13 cellular contexts compared by ENCODE assay signal in the genomic region with DNA sequence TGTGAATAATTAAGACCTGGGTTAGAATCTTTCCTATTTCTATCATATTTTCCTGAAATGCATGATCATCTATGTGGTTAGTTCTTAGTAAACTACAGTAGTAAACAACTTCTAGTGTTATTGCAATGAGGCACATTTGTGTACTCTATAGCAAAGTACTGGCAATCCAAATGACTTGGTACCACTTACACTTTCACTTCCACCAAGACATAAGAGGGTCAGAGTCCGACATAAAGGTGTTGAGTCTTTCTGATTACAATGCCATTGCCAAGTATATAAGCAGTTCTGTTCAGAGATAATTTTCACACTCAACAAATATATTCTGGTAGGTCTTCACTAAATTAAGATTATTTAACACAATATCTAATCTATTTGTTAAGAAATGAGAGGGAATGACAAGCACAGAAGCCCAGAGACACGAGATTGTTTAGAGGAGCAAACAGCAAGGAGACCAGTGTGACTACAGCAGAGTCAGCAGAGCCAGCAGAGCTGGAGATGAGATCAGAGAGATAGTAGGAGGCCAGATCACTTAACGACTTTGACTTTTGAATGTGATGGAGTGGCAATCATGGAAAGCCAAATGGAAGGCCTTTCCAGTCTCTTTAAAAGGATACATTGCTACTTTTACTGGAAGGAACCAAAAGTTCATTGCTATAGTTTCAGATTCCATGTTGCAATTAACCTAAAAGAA. TPM values are rescaled to one million over a fixed set of nuclear protein-coding genes. Genes with fewer than 3 reads are reported as not detected.
DNase-seq lines count a peak whose midpoint lies in the region; ATAC-seq lines count a peak whose summit lies in the region.
"Had no signal": no experiment of that assay in that cellular context is flagged by ENCODE, and none has a peak within 500 bp of the region (broad histone marks: within the 10 kb centered on the region; RNA-seq: fewer than 3 reads in every experiment).

No MANE protein-coding gene starts in this region.

- intact Hi-C loops in activated T-helper 2 cell treated with anti-CD3 and anti-CD28 coated beads, Interferon-gamma antibody, Interleukin-2, Interleukin-4, amounts not matched to agents 10 μg/mL and 5 μg/mL and 100 μg/mL, durations not matched to agents 14 hours and 24 hours and 36 hours (cut with micrococcal nuclease), result no loop called here

- H3K4me3 Mint-ChIP-seq in stimulated activated naive CD8-positive, alpha-beta T cell treated with anti-CD3 and anti-CD28 coated beads, Interleukin-15, Interleukin-2, amounts not matched to agents 100 ng/mL and 50 ng/mL, for 24 hours, result no peak overlapping the region
- H3K4me3 Mint-ChIP-seq in stimulated activated naive CD8-positive, alpha-beta T cell treated with anti-CD3 and anti-CD28 coated beads, Interleukin-15, amount 100 ng/mL, for 72 hours, result no peak overlapping the region
- no peak overlapping the region for H3K4me3 Mint-ChIP-seq in activated T-helper 2 cell treated with anti-CD3 and anti-CD28 coated beads, Interferon-gamma antibody, Interleukin-2, Interleukin-4, amounts not matched to agents 10 μg/mL and 5 μg/mL and 100 μg/mL, durations not matched to agents 14 hours and 24 hours and 36 hours (ENCODE audit: low read depth)

- no peaks in the 10 kb centered on the region for H3K9me3 Mint-ChIP-seq in stimulated activated naive CD8-positive, alpha-beta T cell treated with anti-CD3 and anti-CD28 coated beads, Interleukin-15, Interleukin-2, amounts not matched to agents 100 ng/mL and 50 ng/mL, for 24 hours
- peaks cover 0 to 7% of the 10 kb centered on the region in 2 donors for H3K9me3 Mint-ChIP-seq in stimulated activated naive CD8-positive, alpha-beta T cell treated with anti-CD3 and anti-CD28 coated beads, Interleukin-15, amount 100 ng/mL, for 72 hours
- no peaks in the 10 kb centered on the region for H3K9me3 Mint-ChIP-seq in activated T-helper 2 cell treated with anti-CD3 and anti-CD28 coated beads, Interferon-gamma antibody, Interleukin-2, Interleukin-4, amounts not matched to agents 10 μg/mL and 5 μg/mL and 100 μg/mL, durations not matched to agents 14 hours and 24 hours and 36 hours

- peaks cover 49% of the 10 kb centered on the region for H3K4me1 Mint-ChIP-seq in stimulated activated naive CD8-positive, alpha-beta T cell treated with anti-CD3 and anti-CD28 coated beads, Interleukin-15, Interleukin-2, amounts not matched to agents 100 ng/mL and 50 ng/mL, for 24 hours (ENCODE audit: low read depth)
- H3K4me1 Mint-ChIP-seq in stimulated activated naive CD8-positive, alpha-beta T cell treated with anti-CD3 and anti-CD28 coated beads, Interleukin-15, amount 100 ng/mL, for 72 hours, result peaks cover 50% of the 10 kb centered on the region
- peaks cover 44% of the 10 kb centered on the region for H3K4me1 Mint-ChIP-seq in activated T-helper 2 cell treated with anti-CD3 and anti-CD28 coated beads, Interferon-gamma antibody, Interleukin-2, Interleukin-4, amounts not matched to agents 10 μg/mL and 5 μg/mL and 100 μg/mL, durations not matched to agents 14 hours and 24 hours and 36 hours (ENCODE audit: low read depth)

- H3K27ac Mint-ChIP-seq in stimulated activated naive CD8-positive, alpha-beta T cell treated with anti-CD3 and anti-CD28 coated beads, Interleukin-15, Interleukin-2, amounts not matched to agents 100 ng/mL and 50 ng/mL, for 24 hours, result peak overlapping the region; percentile 6
- no peak overlapping the region for H3K27ac Mint-ChIP-seq in stimulated activated naive CD8-positive, alpha-beta T cell treated with anti-CD3 and anti-CD28 coated beads, Interleukin-15, amount 100 ng/mL, for 72 hours
- H3K27ac Mint-ChIP-seq in activated T-helper 2 cell treated with anti-CD3 and anti-CD28 coated beads, Interferon-gamma antibody, Interleukin-2, Interleukin-4, amounts not matched to agents 10 μg/mL and 5 μg/mL and 100 μg/mL, durations not matched to agents 14 hours and 24 hours and 36 hours, result peak overlapping the region; percentile 59

- H3K27me3 Mint-ChIP-seq in stimulated activated naive CD8-positive, alpha-beta T cell treated with anti-CD3 and anti-CD28 coated beads, Interleukin-15, Interleukin-2, amounts not matched to agents 100 ng/mL and 50 ng/mL, for 24 hours, result no peaks in the 10 kb centered on the region
- H3K27me3 Mint-ChIP-seq in stimulated activated naive CD8-positive, alpha-beta T cell treated with anti-CD3 and anti-CD28 coated beads, Interleukin-15, amount 100 ng/mL, for 72 hours, result no peaks in the 10 kb centered on the region
- no peaks in the 10 kb centered on the region for H3K27me3 Mint-ChIP-seq in activated T-helper 2 cell treated with anti-CD3 and anti-CD28 coated beads, Interferon-gamma antibody, Interleukin-2, Interleukin-4, amounts not matched to agents 10 μg/mL and 5 μg/mL and 100 μg/mL, durations not matched to agents 14 hours and 24 hours and 36 hours (ENCODE audit: low read depth)

- no peak for DNase-seq in stimulated activated naive CD8-positive, alpha-beta T cell treated with anti-CD3 and anti-CD28 coated beads, Interleukin-15, amount 100 ng/mL, for 72 hours
- DNase-seq in activated T-helper 2 cell treated with anti-CD3 and anti-CD28 coated beads, Interferon-gamma antibody, Interleukin-2, Interleukin-4, amounts not matched to agents 10 μg/mL and 5 μg/mL and 100 μg/mL, durations not matched to agents 14 hours and 24 hours and 36 hours (ENCODE audit: low spot score), result no peak
- DNase-seq in glomerular visceral epithelial cell (ENCODE audit: extremely low spot score) (no peak), D341Med (ENCODE audit: low spot score) (no peak), middle frontal gyrus (ENCODE audit: extremely low spot score, low spot score) (no peak), NCI-H187 (lab: John Stamatoyannopoulos, UW) (no peak)
- DNase-seq: activated CD4-positive, CD25-positive, alpha-beta regulatory T cell; activated naive CD4-positive, alpha-beta T cell treated with Interleukin-2 at 50 U/mL for 16 hours; kidney; RPMI8226; stimulated activated naive CD4-positive, alpha-beta T cell treated with Interleukin-2 at 50 U/mL for 16 hours had no signal

- ATAC-seq in stimulated activated naive CD8-positive, alpha-beta T cell treated with anti-CD3 and anti-CD28 coated beads, Interleukin-15, amount 100 ng/mL, for 72 hours, result no peak
- ATAC-seq in HG03159 (IDR thresholded peaks at IDR 0.05; ENCODE audit: unreplicated experiment), result peak; percentile 49

- H3K36me3 Mint-ChIP-seq in stimulated activated naive CD8-positive, alpha-beta T cell treated with anti-CD3 and anti-CD28 coated beads, Interleukin-15, Interleukin-2, amounts not matched to agents 100 ng/mL and 50 ng/mL, for 24 hours (ENCODE audit: low read depth), result peaks cover 31% of the 10 kb centered on the region
- peaks cover 57% of the 10 kb centered on the region for H3K36me3 Mint-ChIP-seq in activated T-helper 2 cell treated with anti-CD3 and anti-CD28 coated beads, Interferon-gamma antibody, Interleukin-2, Interleukin-4, amounts not matched to agents 10 μg/mL and 5 μg/mL and 100 μg/mL, durations not matched to agents 14 hours and 24 hours and 36 hours (ENCODE audit: low read depth)

RNA-seq across cellular contexts. Expression of a gene that starts 27.5 kb away (rescaled TPM):
- 52.6 and 64.2 TPM in 2 replicates for total RNA-seq in activated T-helper 2 cell treated with anti-CD3 and anti-CD28 coated beads, Interferon-gamma antibody, Interleukin-2, Interleukin-4, amounts not matched to agents 10 μg/mL and 5 μg/mL and 100 μg/mL, durations not matched to agents 14 hours and 24 hours and 36 hours

Comparison
In these comparisons a context has a peak if more than half of its experiments do, and no peak if none do; other contexts are left out.
1. H3K27ac Mint-ChIP-seq: peak in stimulated activated naive CD8-positive, alpha-beta T cell treated with anti-CD3 and anti-CD28 coated beads, Interleukin-15, Interleukin-2, amounts not matched to agents 100 ng/mL and 50 ng/mL, for 24 hours (single experiment) and activated T-helper 2 cell treated with anti-CD3 and anti-CD28 coated beads, Interferon-gamma antibody, Interleukin-2, Interleukin-4, amounts not matched to agents 10 μg/mL and 5 μg/mL and 100 μg/mL, durations not matched to agents 14 hours and 24 hours and 36 hours (single experiment); none in stimulated activated naive CD8-positive, alpha-beta T cell treated with anti-CD3 and anti-CD28 coated beads, Interleukin-15, amount 100 ng/mL, for 72 hours (0 of 2).